25 cellular contexts compared by ENCODE assay signal in genomic region chr15:44370830-44371229, GRCh38. TPM values are rescaled to one million over a fixed set of nuclear protein-coding genes. Genes with fewer than 3 reads are reported as not detected.
DNase-seq lines count a peak whose midpoint lies in the region; ATAC-seq, FAIRE-seq and TF ChIP-seq lines count a peak whose summit lies in the region.
"Had no signal": no experiment of that assay in that cellular context is flagged by ENCODE, and none has a peak within 500 bp of the region (broad histone marks: within the 10 kb centered on the region; RNA-seq: fewer than 3 reads in every experiment).

No MANE protein-coding gene starts in this region.

- H4K20me1 ChIP-seq in IMR-90 (ENCODE audit: insufficient read depth, low read length) = no peaks in the 10 kb centered on the region
- H4K20me1 ChIP-seq: BLaER1 treated with 17β-estradiol and CSF1 and Interleukin-3, amounts not matched to agents 10 nM and 100 nM had no signal

- no CpG with 5 or more reads among the region's 2 CpGs for WGBS in IMR-90 (ENCODE audit: extremely low coverage in 2 of 2, insufficient read length in 1 of 2), 2 experiments
- 90 to 92% methylated on average over 2 of the region's 2 CpGs for WGBS in tibial nerve, 2 donors

- peak overlapping the region; percentile 50; the same call in 1 of the 2 replicates for H3K27ac ChIP-seq in IMR-90 (ENCODE audit: insufficient read depth, low read length)
- H3K27ac ChIP-seq in tibial nerve = no peak overlapping the region
- H3K27ac ChIP-seq: adrenal gland; BLaER1 treated with 17β-estradiol and CSF1 and Interleukin-3, amounts not matched to agents 10 nM and 100 nM; HL-60 had no signal

- H2BK15ac ChIP-seq in IMR-90 (ENCODE audit: low read depth, low read length) = no peak overlapping the region

- H3K4me1 Mint-ChIP-seq in WTC11 (no peaks in the 10 kb centered on the region), CD14-positive monocyte (no peaks in the 10 kb centered on the region)
- H3K4me1 Mint-ChIP-seq: brain, nephron had no signal

- H3K9me3 ChIP-seq in IMR-90 (ENCODE audit: control insufficient read depth, insufficient read depth, low read length) (no peaks in the 10 kb centered on the region), tibial nerve (no peaks in the 10 kb centered on the region)
- H3K9me3 ChIP-seq: adrenal gland had no signal

- H3K4me3 Mint-ChIP-seq in WTC11 (no peak overlapping the region), CD14-positive monocyte (no peak overlapping the region)
- H3K4me3 Mint-ChIP-seq: activated naive CD4-positive, alpha-beta T cell treated with anti-CD3 and anti-CD28 coated beads for 36 hours; activated T-cell treated with anti-CD3 and anti-CD28 coated beads, Interleukin-2, amount 50 U/mL, for 72 hours; brain; nephron had no signal

- peak; percentile 16 for DNase-seq in GM12891 (ENCODE audit: insufficient read length, low spot score)
- DNase-seq in IMR-90 = no peak
- no peak for DNase-seq in WTC11 (ENCODE audit: low spot score)
- DNase-seq in iPS-NIHi11 (ENCODE audit: low spot score) = peak; percentile 17
- DNase-seq in tibial nerve (ENCODE audit: low spot score in 2 of 2) = no peak
- DNase-seq in CD14-positive monocyte (ENCODE audit: low spot score) = no peak
- DNase-seq: activated CD4-positive, alpha-beta T cell treated with anti-CD3 and anti-CD28 coated beads, Interleukin-2, amount 50 U/mL, for 48 hours; activated CD4-positive, CD25-positive, alpha-beta regulatory T cell treated with anti-CD3 and anti-CD28 coated beads, Interleukin-2, amount 50 U/mL, for 72 hours; activated naive CD4-positive, alpha-beta T cell treated with anti-CD3 and anti-CD28 coated beads for 36 hours; activated T-cell treated with anti-CD3 and anti-CD28 coated beads, Interleukin-2, amount 50 U/mL, for 72 hours; adrenal gland; DMS53; hypothalamus; NCI-H1048; OCI-M1; stimulated activated CD4-positive, alpha-beta T cell treated with anti-CD3 and anti-CD28 coated beads, Interleukin-4, amount 100 ng/mL, for 24 hours; T-helper 2 cell; trophoblast cell had no signal

- H3K4me1 ChIP-seq in IMR-90 (ENCODE audit: control insufficient read depth, insufficient read depth, low read length) (peaks cover 5% of the 10 kb centered on the region; the same call in 1 of the 2 replicates), tibial nerve (no peaks in the 10 kb centered on the region)
- H3K4me1 ChIP-seq: adrenal gland; BLaER1 treated with 17β-estradiol and CSF1 and Interleukin-3, amounts not matched to agents 10 nM and 100 nM had no signal

- H3K27me3 ChIP-seq in IMR-90 (ENCODE audit: control insufficient read depth, insufficient read depth, low read length) = no peaks in the 10 kb centered on the region
- H3K27me3 ChIP-seq in tibial nerve = no peaks in the 10 kb centered on the region
- H3K27me3 ChIP-seq: adrenal gland; BLaER1 treated with 17β-estradiol and CSF1 and Interleukin-3, amounts not matched to agents 10 nM and 100 nM had no signal

- no peak overlapping the region for H3K4ac ChIP-seq in IMR-90 (ENCODE audit: low read depth, low read length)

- H3K18ac ChIP-seq in IMR-90 (ENCODE audit: low read depth, low read length) = no peak overlapping the region; the same call in 1 of the 2 replicates

- TF ChIP-seq RAD21 in IMR-90 (IDR thresholded peaks at IDR 0.05; ENCODE audit: low read length) = no peak

- TF ChIP-seq EP300 in tibial nerve (IDR thresholded peaks at IDR 0.05) = no peak

- peaks cover 4% of the 10 kb centered on the region; the same call in 1 of the 2 replicates for H3K9me1 ChIP-seq in IMR-90 (ENCODE audit: insufficient read depth, low read length)

- H3K56ac ChIP-seq in IMR-90 (ENCODE audit: extremely low read depth, insufficient read depth, low read length) = no peak overlapping the region

- H2BK20ac ChIP-seq in IMR-90 (ENCODE audit: low read depth, low read length) = no peak overlapping the region

- no peaks in the 10 kb centered on the region for H3K9me3 Mint-ChIP-seq in WTC11
- H3K9me3 Mint-ChIP-seq in CD14-positive monocyte = peaks cover 0 to 15% (median 3%) of the 10 kb centered on the region in 7 donors
- H3K9me3 Mint-ChIP-seq: activated naive CD4-positive, alpha-beta T cell treated with anti-CD3 and anti-CD28 coated beads for 36 hours; activated T-cell treated with anti-CD3 and anti-CD28 coated beads, Interleukin-2, amount 50 U/mL, for 72 hours; brain; nephron had no signal

- CTCF ChIA-PET in IMR-90 (lab: Yijun Ruan, JAX) = no interaction called here
- CTCF ChIA-PET in WTC11 (lab: Charles Lee) = interaction anchor here (0.6 to 1.4 kb wide), 8 partner anchors 9 to 202 kb away, joined by 3 to 6 read pairs (median 4); partner anchors contain the start of gene CTDSPL2

- TF ChIP-seq CTCF in IMR-90 (conservative IDR thresholded peaks at IDR 0.05; ENCODE audit: low read depth, low read length) = no peak
- no peak for TF ChIP-seq CTCF in WTC11 (IDR thresholded peaks at IDR 0.05)
- TF ChIP-seq CTCF in tibial nerve (IDR thresholded peaks at IDR 0.05) = no peak
- TF ChIP-seq CTCF in CD14-positive monocyte (IDR thresholded peaks at IDR 0.05) = no peak

- H3K36me3 ChIP-seq in IMR-90 (ENCODE audit: control insufficient read depth, insufficient read depth, low read length) (peaks cover 4% of the 10 kb centered on the region), tibial nerve (peaks cover 0 to 45% (median 0%) of the 10 kb centered on the region in 3 donors)
- H3K36me3 ChIP-seq: adrenal gland had no signal

- H3K4me3 ChIP-seq in IMR-90 (ENCODE audit: insufficient read depth, low read depth, low read length) = no peak overlapping the region
- no peak overlapping the region for H3K4me3 ChIP-seq in tibial nerve
- H3K4me3 ChIP-seq: adrenal gland; BLaER1 treated with 17β-estradiol and CSF1 and Interleukin-3, amounts not matched to agents 10 nM and 100 nM had no signal

- H3K36me3 Mint-ChIP-seq in WTC11 (no peaks in the 10 kb centered on the region), CD14-positive monocyte (peaks cover 23 to 24% of the 10 kb centered on the region in 2 donors)

- peaks cover 3 to 4% of the 10 kb centered on the region in 2 experiments; a peak in 1 of 4 replicates for H3K79me1 ChIP-seq in IMR-90 (ENCODE audit: low read depth in 1 of 2, low read length in 2 of 2)

- H4K5ac ChIP-seq in IMR-90 (ENCODE audit: low read depth, low read length) = peak overlapping the region; percentile 36; the same call in 1 of the 2 replicates

- H4K91ac ChIP-seq in IMR-90 (ENCODE audit: insufficient read depth, low read depth, low read length) = no peak overlapping the region

- H3K27me3 Mint-ChIP-seq in WTC11 (ENCODE audit: low read depth) (no peaks in the 10 kb centered on the region), CD14-positive monocyte (ENCODE audit: low read depth in 3 of 3) (no peaks in the 10 kb centered on the region)
- H3K27me3 Mint-ChIP-seq: brain had no signal

- H2AK5ac ChIP-seq in IMR-90 (ENCODE audit: low read depth, low read length) = no peak overlapping the region

- no peak overlapping the region for H3K14ac ChIP-seq in IMR-90 (replicated peaks; ENCODE audit: low read depth, low read length)

- H2BK120ac ChIP-seq in IMR-90 (ENCODE audit: low read depth, low read length) = no peak overlapping the region

- H4K8ac ChIP-seq in IMR-90 (ENCODE audit: low read depth in 2 of 2, low read length in 2 of 2) = no peak overlapping the region

- no peak for FAIRE-seq in GM12891 (lab: Jason Lieb, UNC)

- no TSS peak for BruUV-seq in IMR-90 (replicated peaks; lab: Mats Ljungman, UMichigan)

- no peak overlapping the region for H2AK9ac ChIP-seq in IMR-90 (replicated peaks; ENCODE audit: low read depth, low read length, poor library complexity)

- H3K27ac Mint-ChIP-seq in WTC11 (no peak overlapping the region), CD14-positive monocyte (peak overlapping the region in 1 of 7 donors; percentile 4)
- H3K27ac Mint-ChIP-seq: activated naive CD4-positive, alpha-beta T cell treated with anti-CD3 and anti-CD28 coated beads for 36 hours; activated T-cell treated with anti-CD3 and anti-CD28 coated beads, Interleukin-2, amount 50 U/mL, for 72 hours; nephron had no signal

- dilution Hi-C loops in IMR-90 (cut with HindIII; ENCODE audit: low sequenced_read_pairs, unreplicated experiment) = no loop called here

- POLR2A ChIA-PET in IMR-90 (lab: Charles Lee; ENCODE audit: unreplicated experiment) (no interaction called here), WTC11 (lab: Charles Lee) (no interaction called here)

- no peak overlapping the region for H2BK5ac ChIP-seq in IMR-90 (ENCODE audit: low read depth, low read length, poor library complexity, severe bottlenecking)

- no peak for TF ChIP-seq POLR2A in GM12891 (IDR thresholded peaks at IDR 0.05; ENCODE audit: low read depth, low read length)
- TF ChIP-seq POLR2A in IMR-90 (IDR thresholded peaks at IDR 0.05; ENCODE audit: low read depth, low read length) = no peak
- no peak for TF ChIP-seq POLR2A in tibial nerve (IDR thresholded peaks at IDR 0.05)

- no peak overlapping the region for H3K23ac ChIP-seq in IMR-90 (ENCODE audit: low read depth, low read length)

- intact Hi-C loops in IMR-90 (cut with micrococcal nuclease) (no loop called here), CD14-positive monocyte (cut with micrococcal nuclease) (no loop called here)

- in situ Hi-C loops in IMR-90 (cut with MboI; ENCODE audit: low sequenced_read_pairs) = no loop called here

- H2AFZ ChIP-seq in IMR-90 (replicated peaks; ENCODE audit: low read length, poor library complexity) = no peak overlapping the region

- no peak overlapping the region; the same call in 1 of the 2 replicates for H3K4me2 ChIP-seq in IMR-90 (ENCODE audit: low read depth, low read length)
- H3K4me2 ChIP-seq: BLaER1 treated with 17β-estradiol and CSF1 and Interleukin-3, amounts not matched to agents 10 nM and 100 nM had no signal

- ATAC-seq in IMR-90 (ENCODE audit: low read depth) = peak; percentile 11; the same call in 1 of the 2 replicates
- ATAC-seq in WTC11 = peak; percentile 85
- ATAC-seq in GM18858 (IDR thresholded peaks at IDR 0.05; ENCODE audit: unreplicated experiment) = no peak
- ATAC-seq: activated T-cell treated with anti-CD3 and anti-CD28 coated beads, Interleukin-2, amount 50 U/mL, for 72 hours; HCT116; SK-N-SH treated with all-trans-retinoic acid at 6 μM for 48 hours had no signal

- no peak overlapping the region for H3K9ac ChIP-seq in IMR-90 (ENCODE audit: low read depth, low read length)
- H3K9ac ChIP-seq: BLaER1 treated with 17β-estradiol and CSF1 and Interleukin-3, amounts not matched to agents 10 nM and 100 nM had no signal

TF ChIP-seq in GM12891, 5 proteins besides CTCF, POLR2A, EP300 and RAD21 (continues in another document):
- no peak for TF ChIP-seq POLR2AphosphoS5 (IDR thresholded peaks at IDR 0.05; ENCODE audit: low read depth, low read length)

TF ChIP-seq in IMR-90, 13 proteins besides CTCF, POLR2A, EP300 and RAD21 (continues in another document):
- no peak for TF ChIP-seq MXI1 (IDR thresholded peaks at IDR 0.05; ENCODE audit: borderline replicate concordance, low read depth, low read length)

TF ChIP-seq in WTC11, 78 proteins besides CTCF, POLR2A, EP300 and RAD21 (continues in another document):
- TF ChIP-seq ZNF396 (CRISPR knock-in tag; IDR thresholded peaks at IDR 0.05; ENCODE audit: borderline replicate concordance) = no peak

RNA-seq across cellular contexts. Expression of gene CTDSPL2, which starts 56.6 kb away (rescaled TPM):
- 24.0 TPM for polyA plus RNA-seq in GM12891 (2012; ENCODE audit: low read depth, missing spikeins)
- 47.3 and 97.5 TPM in 2 replicates for total RNA-seq in IMR-90 (2012; rRNA removed)
- polyA plus RNA-seq in IMR-90 (2012; rRNA removed) = 14.9 and 17.3 TPM in 2 replicates
- polyA plus RNA-seq in IMR-90 (2012; cell fraction: cytosol; rRNA removed) = 1.2 and 2.7 TPM in 2 replicates
- polyA plus RNA-seq in IMR-90 (2012; cell fraction: nucleus; rRNA removed; ENCODE audit: low replicate concordance) = 1.9 and 15.1 TPM in 2 replicates
- total RNA-seq in WTC11 (2021) = 56.8 to 65.2 TPM (median 61.8 TPM) in 3 replicates
- 10 to 100 TPM; 35.2 to 52.2 (median 44.4) TPM for total RNA-seq in tibial nerve
- polyA plus RNA-seq in CD14-positive monocyte = 10 to 100 TPM; 24.5 to 31.4 TPM

Comparison
In these comparisons a context has a peak if more than half of its experiments do, and no peak if none do; other contexts are left out.
1. DNase-seq: peak in GM12891 (single experiment) and iPS-NIHi11 (single experiment); none in IMR-90 (single experiment), WTC11 (single experiment), tibial nerve (0 of 2) and CD14-positive monocyte (single experiment).